23 cellular contexts compared by ENCODE assay signal in genomic region chr1:114369930-114370329, GRCh38.
A peak's percentile ranks its signal among the peaks of the same experiment; 100 is the strongest.
DNase-seq lines count a peak whose midpoint lies in the region; TF ChIP-seq lines count a peak whose summit lies in the region.
"Had no signal": no experiment of that assay in that cellular context is flagged by ENCODE, and none has a peak within 500 bp of the region (broad histone marks: within the 10 kb centered on the region; RNA-seq: fewer than 3 reads in every experiment).

No MANE protein-coding gene starts in this region.

- no peaks in the 10 kb centered on the region for H3K4me1 Mint-ChIP-seq in immature natural killer cell
- H3K4me1 Mint-ChIP-seq: activated CD4-positive, alpha-beta T cell treated with anti-CD3 and anti-CD28 coated beads, Interleukin-2, amount 10 ng/mL, durations not matched to agents 7 days and 5 days; B cell; brain had no signal

- peak overlapping the region in 1 of 6 donors; percentile 35 for H3K27ac Mint-ChIP-seq in immature natural killer cell
- H3K27ac Mint-ChIP-seq: activated CD4-positive, alpha-beta T cell treated with anti-CD3 and anti-CD28 coated beads, Interleukin-2, amount 10 ng/mL, durations not matched to agents 7 days and 5 days; activated naive CD4-positive, alpha-beta T cell treated with anti-CD3 and anti-CD28 coated beads for 36 hours; B cell; brain had no signal

- H3K27ac ChIP-seq in ascending aorta (peak overlapping the region; percentile 19 to 67), transverse colon (peak overlapping the region in 3 of 4 donors; percentile 23 to 72 (median 45))
- H3K27ac ChIP-seq: esophagus squamous epithelium, parathyroid adenoma, SJCRH30 had no signal

- H3K27me3 Mint-ChIP-seq in immature natural killer cell (ENCODE audit: low read depth in 3 of 3): peaks cover 4 to 10% (median 5%) of the 10 kb centered on the region in 3 donors

- H3K36me3 ChIP-seq in ascending aorta (no peaks in the 10 kb centered on the region), transverse colon (no peaks in the 10 kb centered on the region)
- H3K36me3 ChIP-seq: esophagus squamous epithelium, SJCRH30 had no signal

- H3K4me3 ChIP-seq in ascending aorta: no peak overlapping the region
- no peak overlapping the region for H3K4me3 ChIP-seq in transverse colon
- H3K4me3 ChIP-seq: dorsolateral prefrontal cortex, esophagus squamous epithelium, SJCRH30 had no signal

- in situ Hi-C loops in transverse colon (cut with MboI; ENCODE audit: low pct_ligation_motif_present in 1 of 4, low pct_unique_long_range_greater_than_20kb in 1 of 4, low sequenced_read_pairs in 3 of 4): no loop called here

- H3K9me3 ChIP-seq in ascending aorta (no peaks in the 10 kb centered on the region), transverse colon (peaks cover 3 to 8% of the 10 kb centered on the region in 2 donors)

- intact Hi-C loops in ascending aorta (cut with DNase I): no loop called here
- intact Hi-C loops in transverse colon (cut with DNase I; ENCODE audit: low total_unique reads): no loop called here

- no peak for TF ChIP-seq POLR2A in transverse colon (IDR thresholded peaks at IDR 0.05)

- 22 to 33% methylated on average over 1 of the region's 1 CpG for WGBS in transverse colon (ENCODE audit: low coverage in 1 of 2), 2 donors

- H3K27me3 ChIP-seq in ascending aorta (no peaks in the 10 kb centered on the region), transverse colon (no peaks in the 10 kb centered on the region)
- H3K27me3 ChIP-seq: dorsolateral prefrontal cortex, esophagus squamous epithelium, SJCRH30 had no signal

- H3K4me1 ChIP-seq in ascending aorta (peaks cover 3 to 28% of the 10 kb centered on the region in 2 donors), transverse colon (peaks cover 0 to 6% (median 3%) of the 10 kb centered on the region in 4 donors)
- H3K4me1 ChIP-seq: esophagus squamous epithelium, parathyroid adenoma, SJCRH30 had no signal

- H3K36me3 Mint-ChIP-seq in immature natural killer cell: peaks cover 5 to 14% (median 10%) of the 10 kb centered on the region in 3 donors
- H3K36me3 Mint-ChIP-seq: brain had no signal

- TF ChIP-seq CTCF in ascending aorta (IDR thresholded peaks at IDR 0.05): no peak
- no peak for TF ChIP-seq CTCF in transverse colon (IDR thresholded peaks at IDR 0.05)

- DNase-seq in LHCN-M2 (ENCODE audit: low read depth) (peak; percentile 35), ascending aorta (ENCODE audit: low spot score in 2 of 2) (no peak), medulla oblongata (ENCODE audit: extremely low spot score) (peak; percentile 28), transverse colon (no peak), immature natural killer cell (no peak), cerebellar nuclear complex (lab: John Stamatoyannopoulos, UW) (no peak)
- DNase-seq in activated CD4-positive, alpha-beta T cell treated with anti-CD3 and anti-CD28 coated beads for 4 hours: no peak
- DNase-seq: activated CD4-positive, alpha-beta T cell treated with anti-CD3 and anti-CD28 coated beads, Interleukin-2, amount 10 ng/mL, durations not matched to agents 7 days and 5 days; activated naive CD4-positive, alpha-beta T cell treated with anti-CD3 and anti-CD28 coated beads for 36 hours; activated T-cell treated with anti-CD3 and anti-CD28 coated beads for 4 hours; dorsolateral prefrontal cortex; esophagus squamous epithelium; hypothalamus; Karpas-422; left cardiac atrium; NCI-H1694 treated with DMSO at 0.1 percent for 48 hours; NCI-H345; SJCRH30; stimulated activated naive CD8-positive, alpha-beta T cell treated with anti-CD3 and anti-CD28 coated beads, Interleukin-15, Interleukin-2, amounts not matched to agents 100 U/mL and 50 U/mL, for 24 hours; T1000 had no signal

- TF ChIP-seq EP300 in transverse colon (IDR thresholded peaks at IDR 0.05; ENCODE audit: low read depth): no peak

- no peak overlapping the region for H3K4me3 Mint-ChIP-seq in immature natural killer cell
- H3K4me3 Mint-ChIP-seq: activated CD4-positive, alpha-beta T cell treated with anti-CD3 and anti-CD28 coated beads, Interleukin-2, amount 10 ng/mL, durations not matched to agents 7 days and 5 days; activated naive CD4-positive, alpha-beta T cell treated with anti-CD3 and anti-CD28 coated beads for 36 hours; B cell; brain had no signal

- peaks cover 2 to 19% (median 10%) of the 10 kb centered on the region in 6 donors for H3K9me3 Mint-ChIP-seq in immature natural killer cell

Comparison
In these comparisons a context has a peak if more than half of its experiments do, and no peak if none do; other contexts are left out.
1. DNase-seq: peak in LHCN-M2 (single experiment) and medulla oblongata (single experiment); none in ascending aorta (0 of 2), transverse colon (single experiment), immature natural killer cell (0 of 3), activated CD4-positive, alpha-beta T cell treated with anti-CD3 and anti-CD28 coated beads for 4 hours (0 of 2) and cerebellar nuclear complex (0 of 2).